Comparison of ENCODE assay signal across 1 cellular context in the genomic region with DNA sequence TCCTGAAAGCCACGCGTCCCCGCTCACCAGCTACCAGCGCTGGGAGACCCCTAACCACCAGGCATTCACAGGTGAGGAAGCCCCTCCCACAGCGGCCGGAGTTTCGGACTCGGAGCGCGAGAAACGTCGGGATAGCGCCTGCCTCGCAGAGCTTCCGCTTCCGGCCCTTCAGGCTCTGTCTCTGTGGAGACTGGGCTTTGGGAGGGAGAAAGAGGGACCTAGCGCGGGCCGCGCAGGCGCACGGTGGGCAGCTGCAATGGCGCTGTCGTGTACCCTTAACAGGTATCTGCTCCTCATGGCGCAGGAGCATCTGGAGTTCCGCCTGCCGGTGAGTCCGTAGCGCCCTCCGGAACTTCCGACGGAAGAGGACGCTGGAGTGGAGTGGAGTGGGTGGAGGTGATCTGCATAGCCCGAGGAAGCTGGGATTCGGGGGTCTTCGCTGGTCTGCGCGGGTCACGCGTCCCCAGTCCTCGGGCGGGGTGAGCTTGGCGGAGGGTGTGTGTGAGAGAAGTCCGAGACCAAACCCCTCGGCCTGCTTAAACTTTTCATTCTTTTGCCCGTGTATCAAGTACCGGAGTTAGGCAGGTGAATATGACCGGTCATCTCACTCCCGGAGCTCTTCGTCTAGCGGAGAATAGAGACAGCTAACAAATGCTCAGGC.
TF ChIP-seq lines count a peak whose summit lies in the region.

A gene (plus strand): TSS at position 246 of the 661 bp plus-strand sequence. CDS start 11 bp downstream, at position 257.

TF ChIP-seq in K562, 482 proteins besides CTCF, POLR2A, EP300 and RAD21 (continued from another document and continues in another):
- TF ChIP-seq, protein P1, sequence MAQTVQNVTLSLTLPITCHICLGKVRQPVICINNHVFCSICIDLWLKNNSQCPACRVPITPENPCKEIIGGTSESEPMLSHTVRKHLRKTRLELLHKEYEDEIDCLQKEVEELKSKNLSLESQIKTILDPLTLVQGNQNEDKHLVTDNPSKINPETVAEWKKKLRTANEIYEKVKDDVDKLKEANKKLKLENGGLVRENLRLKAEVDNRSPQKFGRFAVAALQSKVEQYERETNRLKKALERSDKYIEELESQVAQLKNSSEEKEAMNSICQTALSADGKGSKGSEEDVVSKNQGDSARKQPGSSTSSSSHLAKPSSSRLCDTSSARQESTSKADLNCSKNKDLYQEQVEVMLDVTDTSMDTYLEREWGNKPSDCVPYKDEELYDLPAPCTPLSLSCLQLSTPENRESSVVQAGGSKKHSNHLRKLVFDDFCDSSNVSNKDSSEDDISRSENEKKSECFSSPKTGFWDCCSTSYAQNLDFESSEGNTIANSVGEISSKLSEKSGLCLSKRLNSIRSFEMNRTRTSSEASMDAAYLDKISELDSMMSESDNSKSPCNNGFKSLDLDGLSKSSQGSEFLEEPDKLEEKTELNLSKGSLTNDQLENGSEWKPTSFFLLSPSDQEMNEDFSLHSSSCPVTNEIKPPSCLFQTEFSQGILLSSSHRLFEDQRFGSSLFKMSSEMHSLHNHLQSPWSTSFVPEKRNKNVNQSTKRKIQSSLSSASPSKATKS (CRISPR knock-in tag; IDR thresholded peaks at IDR 0.05), result no peak
- TF ChIP-seq HDAC6 (IDR thresholded peaks at IDR 0.05; ENCODE audit: low read depth, low read length) (no peak), TFAM (CRISPR knock-in tag; conservative IDR thresholded peaks at IDR 0.05) (no peak), BRF1 (IDR thresholded peaks at IDR 0.05; ENCODE audit: borderline replicate concordance, extremely low read depth, insufficient read length) (no peak), DMBX1 (CRISPR knock-in tag; IDR thresholded peaks at IDR 0.05; ENCODE audit: borderline replicate concordance) (no peak), E2F3 (CRISPR knock-in tag; IDR thresholded peaks at IDR 0.05) (0 out of 2 replicates have a peak, but pooled peaks have one; percentile 24), KLF6 (CRISPR knock-in tag; IDR thresholded peaks at IDR 0.05; ENCODE audit: borderline replicate concordance) (no peak), GABPB1 (CRISPR knock-in tag; IDR thresholded peaks at IDR 0.05) (peak; percentile 94), SLC30A9 (CRISPR knock-in tag; IDR thresholded peaks at IDR 0.05) (no peak), ZNF121 (CRISPR knock-in tag; conservative IDR thresholded peaks at IDR 0.05) (no peak), ZNF140 (CRISPR knock-in tag; IDR thresholded peaks at IDR 0.05) (no peak), ETV1 (tag; conservative IDR thresholded peaks at IDR 0.05; ENCODE audit: low read depth) (peak; percentile 78), ZFPM2 (CRISPR knock-in tag; IDR thresholded peaks at IDR 0.05) (no peak), ZNF239 (CRISPR knock-in tag; IDR thresholded peaks at IDR 0.05) (no peak), CEBPG (CRISPR knock-in tag; IDR thresholded peaks at IDR 0.05) (no peak), CEBPG (tag; conservative IDR thresholded peaks at IDR 0.05 in 1 of 2, IDR thresholded peaks at IDR 0.05 in 1 of 2) (no peak), ZNF445 (CRISPR knock-in tag; IDR thresholded peaks at IDR 0.05; ENCODE audit: low read depth) (no peak), KLF16 (IDR thresholded peaks at IDR 0.05) (no peak), MTA3 (IDR thresholded peaks at IDR 0.05; ENCODE audit: borderline replicate concordance) (peak; percentile 71; the same call in 1 of the 2 replicates), GTF2E2 (tag; IDR thresholded peaks at IDR 0.05) (peak; percentile 97), ZNF764 (CRISPR knock-in tag; IDR thresholded peaks at IDR 0.05; ENCODE audit: low read depth) (no peak), ZBTB1 (CRISPR knock-in tag; IDR thresholded peaks at IDR 0.05; ENCODE audit: borderline replicate concordance, low read depth) (peak; percentile 77; the same call in 1 of the 2 replicates), RBFOX2 (IDR thresholded peaks at IDR 0.05; ENCODE audit: low read depth, low read length) (peak; percentile 98), EWSR1 (IDR thresholded peaks at IDR 0.05; ENCODE audit: borderline replicate concordance, low read depth, partially characterized antibody) (no peak), RBM39 (optimal IDR thresholded peaks at IDR 0.05; ENCODE audit: low read depth, low read length) (no peak), EGR1 (conservative IDR thresholded peaks at IDR 0.05) (no peak), ZNF589 (CRISPR knock-in tag; IDR thresholded peaks at IDR 0.05; ENCODE audit: low read depth) (no peak), FOXK1 (CRISPR knock-in tag; IDR thresholded peaks at IDR 0.05; ENCODE audit: borderline replicate concordance) (peak; percentile 59; the same call in 1 of the 2 replicates), PCBP2 (IDR thresholded peaks at IDR 0.05; ENCODE audit: low read depth, low read length, poor library complexity, severe bottlenecking) (no peak), SREBF1 (IDR thresholded peaks at IDR 0.05; ENCODE audit: borderline replicate concordance, low read depth, low read length) (no peak), CCNT2 (IDR thresholded peaks at IDR 0.05; ENCODE audit: borderline replicate concordance, extremely low read depth, insufficient read length, low read depth, low read length) (peak; percentile 36), KHSRP (IDR thresholded peaks at IDR 0.05) (no peak), MCM5 (IDR thresholded peaks at IDR 0.05; ENCODE audit: low read depth) (no peak), GTF2F1 (IDR thresholded peaks at IDR 0.05; ENCODE audit: low read depth, low read length) (0 out of 2 replicates have a peak, but pooled peaks have one; percentile 36)
- TF ChIP-seq, protein P2, sequence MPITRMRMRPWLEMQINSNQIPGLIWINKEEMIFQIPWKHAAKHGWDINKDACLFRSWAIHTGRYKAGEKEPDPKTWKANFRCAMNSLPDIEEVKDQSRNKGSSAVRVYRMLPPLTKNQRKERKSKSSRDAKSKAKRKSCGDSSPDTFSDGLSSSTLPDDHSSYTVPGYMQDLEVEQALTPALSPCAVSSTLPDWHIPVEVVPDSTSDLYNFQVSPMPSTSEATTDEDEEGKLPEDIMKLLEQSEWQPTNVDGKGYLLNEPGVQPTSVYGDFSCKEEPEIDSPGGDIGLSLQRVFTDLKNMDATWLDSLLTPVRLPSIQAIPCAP (CRISPR knock-in tag; IDR thresholded peaks at IDR 0.05; ENCODE audit: borderline replicate concordance), result no peak
- TF ChIP-seq, protein P3, sequence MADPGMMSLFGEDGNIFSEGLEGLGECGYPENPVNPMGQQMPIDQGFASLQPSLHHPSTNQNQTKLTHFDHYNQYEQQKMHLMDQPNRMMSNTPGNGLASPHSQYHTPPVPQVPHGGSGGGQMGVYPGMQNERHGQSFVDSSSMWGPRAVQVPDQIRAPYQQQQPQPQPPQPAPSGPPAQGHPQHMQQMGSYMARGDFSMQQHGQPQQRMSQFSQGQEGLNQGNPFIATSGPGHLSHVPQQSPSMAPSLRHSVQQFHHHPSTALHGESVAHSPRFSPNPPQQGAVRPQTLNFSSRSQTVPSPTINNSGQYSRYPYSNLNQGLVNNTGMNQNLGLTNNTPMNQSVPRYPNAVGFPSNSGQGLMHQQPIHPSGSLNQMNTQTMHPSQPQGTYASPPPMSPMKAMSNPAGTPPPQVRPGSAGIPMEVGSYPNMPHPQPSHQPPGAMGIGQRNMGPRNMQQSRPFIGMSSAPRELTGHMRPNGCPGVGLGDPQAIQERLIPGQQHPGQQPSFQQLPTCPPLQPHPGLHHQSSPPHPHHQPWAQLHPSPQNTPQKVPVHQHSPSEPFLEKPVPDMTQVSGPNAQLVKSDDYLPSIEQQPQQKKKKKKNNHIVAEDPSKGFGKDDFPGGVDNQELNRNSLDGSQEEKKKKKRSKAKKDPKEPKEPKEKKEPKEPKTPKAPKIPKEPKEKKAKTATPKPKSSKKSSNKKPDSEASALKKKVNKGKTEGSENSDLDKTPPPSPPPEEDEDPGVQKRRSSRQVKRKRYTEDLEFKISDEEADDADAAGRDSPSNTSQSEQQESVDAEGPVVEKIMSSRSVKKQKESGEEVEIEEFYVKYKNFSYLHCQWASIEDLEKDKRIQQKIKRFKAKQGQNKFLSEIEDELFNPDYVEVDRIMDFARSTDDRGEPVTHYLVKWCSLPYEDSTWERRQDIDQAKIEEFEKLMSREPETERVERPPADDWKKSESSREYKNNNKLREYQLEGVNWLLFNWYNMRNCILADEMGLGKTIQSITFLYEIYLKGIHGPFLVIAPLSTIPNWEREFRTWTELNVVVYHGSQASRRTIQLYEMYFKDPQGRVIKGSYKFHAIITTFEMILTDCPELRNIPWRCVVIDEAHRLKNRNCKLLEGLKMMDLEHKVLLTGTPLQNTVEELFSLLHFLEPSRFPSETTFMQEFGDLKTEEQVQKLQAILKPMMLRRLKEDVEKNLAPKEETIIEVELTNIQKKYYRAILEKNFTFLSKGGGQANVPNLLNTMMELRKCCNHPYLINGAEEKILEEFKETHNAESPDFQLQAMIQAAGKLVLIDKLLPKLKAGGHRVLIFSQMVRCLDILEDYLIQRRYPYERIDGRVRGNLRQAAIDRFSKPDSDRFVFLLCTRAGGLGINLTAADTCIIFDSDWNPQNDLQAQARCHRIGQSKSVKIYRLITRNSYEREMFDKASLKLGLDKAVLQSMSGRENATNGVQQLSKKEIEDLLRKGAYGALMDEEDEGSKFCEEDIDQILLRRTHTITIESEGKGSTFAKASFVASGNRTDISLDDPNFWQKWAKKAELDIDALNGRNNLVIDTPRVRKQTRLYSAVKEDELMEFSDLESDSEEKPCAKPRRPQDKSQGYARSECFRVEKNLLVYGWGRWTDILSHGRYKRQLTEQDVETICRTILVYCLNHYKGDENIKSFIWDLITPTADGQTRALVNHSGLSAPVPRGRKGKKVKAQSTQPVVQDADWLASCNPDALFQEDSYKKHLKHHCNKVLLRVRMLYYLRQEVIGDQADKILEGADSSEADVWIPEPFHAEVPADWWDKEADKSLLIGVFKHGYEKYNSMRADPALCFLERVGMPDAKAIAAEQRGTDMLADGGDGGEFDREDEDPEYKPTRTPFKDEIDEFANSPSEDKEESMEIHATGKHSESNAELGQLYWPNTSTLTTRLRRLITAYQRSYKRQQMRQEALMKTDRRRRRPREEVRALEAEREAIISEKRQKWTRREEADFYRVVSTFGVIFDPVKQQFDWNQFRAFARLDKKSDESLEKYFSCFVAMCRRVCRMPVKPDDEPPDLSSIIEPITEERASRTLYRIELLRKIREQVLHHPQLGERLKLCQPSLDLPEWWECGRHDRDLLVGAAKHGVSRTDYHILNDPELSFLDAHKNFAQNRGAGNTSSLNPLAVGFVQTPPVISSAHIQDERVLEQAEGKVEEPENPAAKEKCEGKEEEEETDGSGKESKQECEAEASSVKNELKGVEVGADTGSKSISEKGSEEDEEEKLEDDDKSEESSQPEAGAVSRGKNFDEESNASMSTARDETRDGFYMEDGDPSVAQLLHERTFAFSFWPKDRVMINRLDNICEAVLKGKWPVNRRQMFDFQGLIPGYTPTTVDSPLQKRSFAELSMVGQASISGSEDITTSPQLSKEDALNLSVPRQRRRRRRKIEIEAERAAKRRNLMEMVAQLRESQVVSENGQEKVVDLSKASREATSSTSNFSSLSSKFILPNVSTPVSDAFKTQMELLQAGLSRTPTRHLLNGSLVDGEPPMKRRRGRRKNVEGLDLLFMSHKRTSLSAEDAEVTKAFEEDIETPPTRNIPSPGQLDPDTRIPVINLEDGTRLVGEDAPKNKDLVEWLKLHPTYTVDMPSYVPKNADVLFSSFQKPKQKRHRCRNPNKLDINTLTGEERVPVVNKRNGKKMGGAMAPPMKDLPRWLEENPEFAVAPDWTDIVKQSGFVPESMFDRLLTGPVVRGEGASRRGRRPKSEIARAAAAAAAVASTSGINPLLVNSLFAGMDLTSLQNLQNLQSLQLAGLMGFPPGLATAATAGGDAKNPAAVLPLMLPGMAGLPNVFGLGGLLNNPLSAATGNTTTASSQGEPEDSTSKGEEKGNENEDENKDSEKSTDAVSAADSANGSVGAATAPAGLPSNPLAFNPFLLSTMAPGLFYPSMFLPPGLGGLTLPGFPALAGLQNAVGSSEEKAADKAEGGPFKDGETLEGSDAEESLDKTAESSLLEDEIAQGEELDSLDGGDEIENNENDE (IDR thresholded peaks at IDR 0.05; ENCODE audit: low read depth, low read length), result no peak
- TF ChIP-seq, protein P4, sequence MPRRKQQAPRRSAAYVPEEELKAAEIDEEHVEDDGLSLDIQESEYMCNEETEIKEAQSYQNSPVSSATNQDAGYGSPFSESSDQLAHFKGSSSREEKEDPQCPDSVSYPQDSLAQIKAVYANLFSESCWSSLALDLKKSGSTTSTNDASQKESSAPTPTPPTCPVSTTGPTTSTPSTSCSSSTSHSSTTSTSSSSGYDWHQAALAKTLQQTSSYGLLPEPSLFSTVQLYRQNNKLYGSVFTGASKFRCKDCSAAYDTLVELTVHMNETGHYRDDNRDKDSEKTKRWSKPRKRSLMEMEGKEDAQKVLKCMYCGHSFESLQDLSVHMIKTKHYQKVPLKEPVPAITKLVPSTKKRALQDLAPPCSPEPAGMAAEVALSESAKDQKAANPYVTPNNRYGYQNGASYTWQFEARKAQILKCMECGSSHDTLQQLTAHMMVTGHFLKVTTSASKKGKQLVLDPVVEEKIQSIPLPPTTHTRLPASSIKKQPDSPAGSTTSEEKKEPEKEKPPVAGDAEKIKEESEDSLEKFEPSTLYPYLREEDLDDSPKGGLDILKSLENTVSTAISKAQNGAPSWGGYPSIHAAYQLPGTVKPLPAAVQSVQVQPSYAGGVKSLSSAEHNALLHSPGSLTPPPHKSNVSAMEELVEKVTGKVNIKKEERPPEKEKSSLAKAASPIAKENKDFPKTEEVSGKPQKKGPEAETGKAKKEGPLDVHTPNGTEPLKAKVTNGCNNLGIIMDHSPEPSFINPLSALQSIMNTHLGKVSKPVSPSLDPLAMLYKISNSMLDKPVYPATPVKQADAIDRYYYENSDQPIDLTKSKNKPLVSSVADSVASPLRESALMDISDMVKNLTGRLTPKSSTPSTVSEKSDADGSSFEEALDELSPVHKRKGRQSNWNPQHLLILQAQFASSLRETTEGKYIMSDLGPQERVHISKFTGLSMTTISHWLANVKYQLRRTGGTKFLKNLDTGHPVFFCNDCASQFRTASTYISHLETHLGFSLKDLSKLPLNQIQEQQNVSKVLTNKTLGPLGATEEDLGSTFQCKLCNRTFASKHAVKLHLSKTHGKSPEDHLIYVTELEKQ (CRISPR knock-in tag; IDR thresholded peaks at IDR 0.05), result no peak
- TF ChIP-seq, protein P5, sequence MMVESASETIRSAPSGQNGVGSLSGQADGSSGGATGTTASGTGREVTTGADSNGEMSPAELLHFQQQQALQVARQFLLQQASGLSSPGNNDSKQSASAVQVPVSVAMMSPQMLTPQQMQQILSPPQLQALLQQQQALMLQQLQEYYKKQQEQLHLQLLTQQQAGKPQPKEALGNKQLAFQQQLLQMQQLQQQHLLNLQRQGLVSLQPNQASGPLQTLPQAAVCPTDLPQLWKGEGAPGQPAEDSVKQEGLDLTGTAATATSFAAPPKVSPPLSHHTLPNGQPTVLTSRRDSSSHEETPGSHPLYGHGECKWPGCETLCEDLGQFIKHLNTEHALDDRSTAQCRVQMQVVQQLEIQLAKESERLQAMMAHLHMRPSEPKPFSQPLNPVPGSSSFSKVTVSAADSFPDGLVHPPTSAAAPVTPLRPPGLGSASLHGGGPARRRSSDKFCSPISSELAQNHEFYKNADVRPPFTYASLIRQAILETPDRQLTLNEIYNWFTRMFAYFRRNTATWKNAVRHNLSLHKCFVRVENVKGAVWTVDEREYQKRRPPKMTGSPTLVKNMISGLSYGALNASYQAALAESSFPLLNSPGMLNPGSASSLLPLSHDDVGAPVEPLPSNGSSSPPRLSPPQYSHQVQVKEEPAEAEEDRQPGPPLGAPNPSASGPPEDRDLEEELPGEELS (CRISPR knock-in tag; IDR thresholded peaks at IDR 0.05; ENCODE audit: borderline replicate concordance), result no peak
